8 cellular contexts compared by ENCODE assay signal in the genomic region with DNA sequence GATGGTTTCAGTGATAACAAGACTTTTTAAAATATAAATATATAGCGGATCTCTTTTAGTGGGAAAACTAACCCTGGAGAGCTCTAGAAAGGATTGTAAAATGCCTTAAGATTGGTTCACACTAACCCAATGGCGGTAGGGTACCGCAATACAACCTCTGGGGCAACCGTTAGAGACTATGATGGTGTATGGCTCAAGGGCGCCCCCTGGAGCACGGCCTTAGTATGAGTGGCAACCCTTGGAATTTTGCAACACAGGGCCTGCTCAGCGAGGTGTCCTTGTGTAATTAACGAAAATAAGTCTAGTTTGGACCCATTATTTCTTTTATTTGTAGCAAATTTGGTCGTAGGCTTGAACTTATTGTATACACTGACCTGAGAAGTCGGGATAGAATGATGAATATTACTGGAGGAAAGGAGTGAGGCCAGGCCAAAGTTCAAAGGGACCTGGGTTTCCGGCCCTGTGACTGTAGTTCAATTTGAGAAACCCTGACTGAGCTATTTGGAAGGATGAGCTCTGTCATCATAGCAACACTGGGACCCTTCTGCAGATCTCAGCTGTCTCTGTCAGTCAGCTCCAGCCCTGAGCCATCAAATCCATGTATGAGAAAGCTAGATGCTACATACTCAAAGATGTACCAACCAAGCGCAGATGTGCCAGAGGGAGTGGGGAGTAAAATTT. TPM values are rescaled to one million over a fixed set of nuclear protein-coding genes. Genes with fewer than 3 reads are reported as not detected.
DNase-seq lines count a peak whose midpoint lies in the region; ATAC-seq and TF ChIP-seq lines count a peak whose summit lies in the region.

No MANE protein-coding gene starts in this region.

- H3K36me3 ChIP-seq in WERI-Rb-1 (no peaks in the 10 kb centered on the region), left lung (no peaks in the 10 kb centered on the region)

- TF ChIP-seq CTCF in WERI-Rb-1 (IDR thresholded peaks at IDR 0.05; ENCODE audit: low read depth, low read length) (peak; percentile 80), left lung (IDR thresholded peaks at IDR 0.05) (peak; percentile 56 to 57)

- intact Hi-C loops in left lung (cut with DNase I): no loop called here

- H3K27me3 ChIP-seq in WERI-Rb-1 (ENCODE audit: insufficient read depth, low read depth, severe bottlenecking): no peaks in the 10 kb centered on the region
- H3K27me3 ChIP-seq in left lung: no peaks in the 10 kb centered on the region

- H3K27ac ChIP-seq in WERI-Rb-1: no peak overlapping the region
- no peak overlapping the region for H3K27ac ChIP-seq in left lung

- H3K4me1 ChIP-seq in left lung: no peaks in the 10 kb centered on the region

- H3K4me3 ChIP-seq in WERI-Rb-1 (ENCODE audit: low read depth, low read length): no peak overlapping the region
- no peak overlapping the region for H3K4me3 ChIP-seq in left lung

- DNase-seq in ELF-1 (ENCODE audit: low read depth, low spot score) (peak; percentile 82), HUDEP-2 (lab: John Stamatoyannopoulos, UW; ENCODE audit: unreplicated experiment in 76 of 76) (peak in 56 of 76 experiments; percentile 1 to 70 (median 35)), WERI-Rb-1 (peak; percentile 67), brain pericyte (ENCODE audit: low read depth, low spot score) (peak; percentile 5), left lung (peak; percentile 34 to 73), NCI-H2081 (lab: John Stamatoyannopoulos, UW) (no peak)
- DNase-seq in stimulated activated CD8-positive, alpha-beta memory T cell treated with anti-CD3 and anti-CD28 coated beads, Interleukin-15, amount 100 ng/mL, for 1 hour (ENCODE audit: low read depth): peak; percentile 77

- no peaks in the 10 kb centered on the region for H3K9me3 ChIP-seq in WERI-Rb-1 (ENCODE audit: severe bottlenecking)
- no peaks in the 10 kb centered on the region for H3K9me3 ChIP-seq in left lung

- ATAC-seq in GM21515 (IDR thresholded peaks at IDR 0.05; ENCODE audit: unreplicated experiment): peak; percentile 91
- peak; percentile 95 for ATAC-seq in left lung

RNA-seq across cellular contexts. Expression of a gene that starts 54.8 kb away (rescaled TPM):
- 1 to 10 TPM; 1.0 to 1.1 TPM for total RNA-seq in left lung

Comparison
In these comparisons a context has a peak if more than half of its experiments do, and no peak if none do; other contexts are left out.
1. DNase-seq: peak in ELF-1 (single experiment), HUDEP-2 (56 of 76), WERI-Rb-1 (single experiment), brain pericyte (single experiment), left lung (2 of 2) and stimulated activated CD8-positive, alpha-beta memory T cell treated with anti-CD3 and anti-CD28 coated beads, Interleukin-15, amount 100 ng/mL, for 1 hour (single experiment); none in NCI-H2081 (0 of 2).